ENCODE assay signal across 8 cellular contexts in the genomic region with DNA sequence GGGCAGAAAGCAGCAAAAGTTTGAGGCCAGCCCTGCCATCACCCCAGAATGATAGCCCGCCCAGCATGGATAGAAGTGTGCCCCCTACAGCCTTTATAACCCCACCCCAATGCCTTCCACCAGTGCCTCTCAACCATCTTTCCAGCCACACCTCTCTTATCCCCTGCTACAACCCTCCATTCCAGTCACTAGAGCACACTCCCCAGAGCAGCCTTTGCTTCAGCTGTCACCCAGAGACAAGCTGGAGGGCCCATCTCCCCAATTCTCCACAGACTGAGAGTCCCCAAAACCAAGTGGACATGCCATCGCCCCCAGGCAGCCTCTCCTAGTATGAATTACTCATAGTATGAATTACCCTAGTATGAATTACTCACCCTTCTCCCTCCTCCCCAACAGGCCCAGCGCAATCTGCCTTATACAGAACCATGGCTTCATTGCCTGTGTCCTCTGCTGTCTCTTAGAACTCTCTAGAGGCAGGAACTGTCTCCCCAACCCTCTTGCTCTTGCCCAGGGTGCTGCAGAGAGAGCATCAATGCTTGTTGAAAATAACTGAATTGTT. TPM values are rescaled to one million over a fixed set of nuclear protein-coding genes. Genes with fewer than 3 reads are reported as not detected.
DNase-seq lines count a peak whose midpoint lies in the region; ATAC-seq and TF ChIP-seq lines count a peak whose summit lies in the region.

No MANE protein-coding gene starts in this region.

- no peaks in the 10 kb centered on the region for H3K9me3 Mint-ChIP-seq in CD8-positive, alpha-beta T cell
- no peaks in the 10 kb centered on the region for H3K9me3 Mint-ChIP-seq in endodermal cell

- peaks cover 97% of the 10 kb centered on the region for H3K4me1 ChIP-seq in CD8-positive, alpha-beta T cell (ENCODE audit: insufficient read depth, low read length)
- H3K4me1 ChIP-seq in endodermal cell (ENCODE audit: control insufficient read depth, insufficient read depth, low read length), result peaks cover 54% of the 10 kb centered on the region
- H3K4me1 ChIP-seq in rectal smooth muscle tissue (ENCODE audit: control insufficient read depth, insufficient read depth, low read length), result peaks cover 86% of the 10 kb centered on the region

- DNase-seq in CD8-positive, alpha-beta T cell, result no peak
- DNase-seq in endodermal cell (no peak), AML-193 (lab: John Stamatoyannopoulos, UW) (no peak), NCI-H2081 (lab: John Stamatoyannopoulos, UW) (no peak), NCI-H748 treated with DMSO at 0.1 percent for 48 hours (lab: John Stamatoyannopoulos, UW) (no peak)

- no peaks in the 10 kb centered on the region for H3K9me3 ChIP-seq in CD8-positive, alpha-beta T cell (ENCODE audit: low read length)
- H3K9me3 ChIP-seq in endodermal cell (ENCODE audit: control insufficient read depth, low read length), result no peaks in the 10 kb centered on the region

- no peaks in the 10 kb centered on the region for H3K27me3 ChIP-seq in CD8-positive, alpha-beta T cell (ENCODE audit: insufficient read depth, low read length)
- H3K27me3 ChIP-seq in endodermal cell (ENCODE audit: control insufficient read depth, insufficient read depth, low read length, poor library complexity, severe bottlenecking) (no peaks in the 10 kb centered on the region), rectal smooth muscle tissue (ENCODE audit: control insufficient read depth, insufficient read depth, low read length) (no peaks in the 10 kb centered on the region)

- H3K4me1 Mint-ChIP-seq in CD8-positive, alpha-beta T cell (ENCODE audit: low read depth), result peaks cover 95% of the 10 kb centered on the region
- H3K4me1 Mint-ChIP-seq in endodermal cell, result peaks cover 78% of the 10 kb centered on the region

- POLR2A ChIA-PET in CD8-positive, alpha-beta T cell (lab: Charles Lee), result interaction anchor here (0.6 to 1.4 kb wide), 2 partner anchors 19 to 22 kb away, joined by 3 read pairs; no protein-coding TSS in a partner anchor

- no peaks in the 10 kb centered on the region for H3K27me3 Mint-ChIP-seq in CD8-positive, alpha-beta T cell (ENCODE audit: low read depth)
- H3K27me3 Mint-ChIP-seq in endodermal cell (ENCODE audit: insufficient read depth), result no peaks in the 10 kb centered on the region

- peak overlapping the region; percentile 68 for H3K4me3 Mint-ChIP-seq in CD8-positive, alpha-beta T cell
- no peak overlapping the region for H3K4me3 Mint-ChIP-seq in endodermal cell

- CTCF ChIA-PET in CD8-positive, alpha-beta T cell (lab: Charles Lee), result interaction anchor here (1.2 to 1.6 kb wide), 3 partner anchors 14 to 124 kb away, joined by 4 to 5 read pairs (median 4); no protein-coding TSS in a partner anchor

- H3K9ac ChIP-seq in endodermal cell (ENCODE audit: extremely low read depth, low read length, poor library complexity, severe bottlenecking), result no peak overlapping the region
- no peak overlapping the region for H3K9ac ChIP-seq in rectal smooth muscle tissue (ENCODE audit: low read length)

- peaks cover 69% of the 10 kb centered on the region for H3K36me3 Mint-ChIP-seq in CD8-positive, alpha-beta T cell
- peaks cover 5% of the 10 kb centered on the region for H3K36me3 Mint-ChIP-seq in endodermal cell (ENCODE audit: low read depth)

- intact Hi-C loops in CD8-positive, alpha-beta T cell (cut with DNase I, micrococcal nuclease), result no loop called here

- TF ChIP-seq CTCF in CD8-positive, alpha-beta T cell (IDR thresholded peaks at IDR 0.05), result no peak
- no peak for TF ChIP-seq CTCF in endodermal cell (conservative IDR thresholded peaks at IDR 0.05)

- peak overlapping the region; percentile 6 for H3K27ac ChIP-seq in CD8-positive, alpha-beta T cell (ENCODE audit: low read depth, low read length)
- no peak overlapping the region for H3K27ac ChIP-seq in endodermal cell (ENCODE audit: low read depth, low read length)
- peak overlapping the region; percentile 94 for H3K27ac ChIP-seq in rectal smooth muscle tissue (ENCODE audit: low read depth, low read length)

- H3K36me3 ChIP-seq in CD8-positive, alpha-beta T cell (ENCODE audit: insufficient read depth, low read length), result peaks cover 5% of the 10 kb centered on the region
- H3K36me3 ChIP-seq in endodermal cell (ENCODE audit: control insufficient read depth, insufficient read depth, low read length) (peaks cover 44% of the 10 kb centered on the region), rectal smooth muscle tissue (ENCODE audit: control insufficient read depth, insufficient read depth, low read length) (no peaks in the 10 kb centered on the region)

- peak overlapping the region; percentile 95 for H3K27ac Mint-ChIP-seq in CD8-positive, alpha-beta T cell
- H3K27ac Mint-ChIP-seq in endodermal cell, result peak overlapping the region; percentile 97

- no peak overlapping the region for H3K4me3 ChIP-seq in CD8-positive, alpha-beta T cell (ENCODE audit: low read depth, low read length)
- H3K4me3 ChIP-seq in endodermal cell (ENCODE audit: low read length) (peak overlapping the region; percentile 18), rectal smooth muscle tissue (ENCODE audit: low read length) (peak overlapping the region; percentile 20)

- WGBS in endodermal cell (ENCODE audit: insufficient coverage in 1 of 2, insufficient read length in 1 of 2), 2 experiments, result 100% methylated on average over 3 of the region's 3 CpGs; no CpG with 5 or more reads in 1 of the 2 experiments

- ATAC-seq in CD8-positive, alpha-beta T cell, result no peak
- ATAC-seq in SK-N-SH treated with all-trans-retinoic acid at 6 μM for 48 hours (peak; percentile 1; the same call in 1 of the 3 replicates), GM21619 (IDR thresholded peaks at IDR 0.05; ENCODE audit: unreplicated experiment) (no peak)

TF ChIP-seq in SK-N-SH treated with all-trans-retinoic acid at 6 μM for 48 hours, 23 proteins besides CTCF, POLR2A, EP300 and RAD21 (continues in another document):
- no peak for TF ChIP-seq CSDC2 (CRISPR knock-in tag; IDR thresholded peaks at IDR 0.05)
- no peak for TF ChIP-seq PATZ1 (CRISPR knock-in tag; IDR thresholded peaks at IDR 0.05; ENCODE audit: borderline replicate concordance)
- TF ChIP-seq ZC3H10 (CRISPR knock-in tag; IDR thresholded peaks at IDR 0.05), result no peak
- TF ChIP-seq ESRRG (CRISPR knock-in tag; IDR thresholded peaks at IDR 0.05), result no peak
- TF ChIP-seq, protein P1, sequence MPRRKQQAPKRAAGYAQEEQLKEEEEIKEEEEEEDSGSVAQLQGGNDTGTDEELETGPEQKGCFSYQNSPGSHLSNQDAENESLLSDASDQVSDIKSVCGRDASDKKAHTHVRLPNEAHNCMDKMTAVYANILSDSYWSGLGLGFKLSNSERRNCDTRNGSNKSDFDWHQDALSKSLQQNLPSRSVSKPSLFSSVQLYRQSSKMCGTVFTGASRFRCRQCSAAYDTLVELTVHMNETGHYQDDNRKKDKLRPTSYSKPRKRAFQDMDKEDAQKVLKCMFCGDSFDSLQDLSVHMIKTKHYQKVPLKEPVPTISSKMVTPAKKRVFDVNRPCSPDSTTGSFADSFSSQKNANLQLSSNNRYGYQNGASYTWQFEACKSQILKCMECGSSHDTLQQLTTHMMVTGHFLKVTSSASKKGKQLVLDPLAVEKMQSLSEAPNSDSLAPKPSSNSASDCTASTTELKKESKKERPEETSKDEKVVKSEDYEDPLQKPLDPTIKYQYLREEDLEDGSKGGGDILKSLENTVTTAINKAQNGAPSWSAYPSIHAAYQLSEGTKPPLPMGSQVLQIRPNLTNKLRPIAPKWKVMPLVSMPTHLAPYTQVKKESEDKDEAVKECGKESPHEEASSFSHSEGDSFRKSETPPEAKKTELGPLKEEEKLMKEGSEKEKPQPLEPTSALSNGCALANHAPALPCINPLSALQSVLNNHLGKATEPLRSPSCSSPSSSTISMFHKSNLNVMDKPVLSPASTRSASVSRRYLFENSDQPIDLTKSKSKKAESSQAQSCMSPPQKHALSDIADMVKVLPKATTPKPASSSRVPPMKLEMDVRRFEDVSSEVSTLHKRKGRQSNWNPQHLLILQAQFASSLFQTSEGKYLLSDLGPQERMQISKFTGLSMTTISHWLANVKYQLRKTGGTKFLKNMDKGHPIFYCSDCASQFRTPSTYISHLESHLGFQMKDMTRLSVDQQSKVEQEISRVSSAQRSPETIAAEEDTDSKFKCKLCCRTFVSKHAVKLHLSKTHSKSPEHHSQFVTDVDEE (CRISPR knock-in tag; IDR thresholded peaks at IDR 0.05), result no peak
- no peak for TF ChIP-seq ARNTL (CRISPR knock-in tag; IDR thresholded peaks at IDR 0.05; ENCODE audit: borderline replicate concordance, low read depth)
- TF ChIP-seq TCF4 (CRISPR knock-in tag; IDR thresholded peaks at IDR 0.05; ENCODE audit: borderline replicate concordance), result no peak
- TF ChIP-seq ZNF565 (CRISPR knock-in tag; conservative IDR thresholded peaks at IDR 0.05; ENCODE audit: low read depth), result no peak
- no peak for TF ChIP-seq GLIS3 (CRISPR knock-in tag; IDR thresholded peaks at IDR 0.05)
- TF ChIP-seq OSR1 (CRISPR knock-in tag; IDR thresholded peaks at IDR 0.05), result no peak
- no peak for TF ChIP-seq ZNF70 (CRISPR knock-in tag; IDR thresholded peaks at IDR 0.05)

RNA-seq across cellular contexts. Expression of gene MYH9, which starts 24.9 kb away (rescaled TPM):
- total RNA-seq in CD8-positive, alpha-beta T cell, result 100 to 1,000 TPM; 703 to 757 TPM
- total RNA-seq in endodermal cell, result 100 to 1,000 TPM; 270 to 288 TPM
- 131 TPM for polyA plus RNA-seq in endodermal cell (2013, experiment 1 of 2)
- polyA plus RNA-seq in endodermal cell (2013, experiment 2 of 2), result 136 TPM
